Comparison of ENCODE assay signal across 18 cellular contexts in the genomic region with DNA sequence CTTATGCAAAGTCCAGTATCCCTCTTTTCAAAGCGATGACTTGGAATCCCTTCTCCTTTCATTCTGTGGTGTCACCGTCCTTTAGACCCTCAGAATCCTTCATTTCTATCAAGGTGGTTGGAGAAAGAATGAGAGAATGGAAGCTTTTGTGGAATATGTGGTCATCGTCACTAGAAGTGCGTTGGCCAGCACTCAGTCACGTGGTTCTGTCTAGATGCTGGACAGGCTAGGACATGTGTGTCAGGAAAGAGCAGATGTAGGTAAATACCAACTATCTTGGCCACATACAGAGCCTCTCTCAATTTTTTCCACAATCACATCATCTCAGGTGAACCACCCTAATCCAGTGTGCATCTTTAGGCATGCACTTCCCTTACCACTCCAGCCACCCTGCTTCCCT.
DNase-seq lines count a peak whose midpoint lies in the region; ATAC-seq, FAIRE-seq and TF ChIP-seq lines count a peak whose summit lies in the region.
"Had no signal": no experiment of that assay in that cellular context is flagged by ENCODE, and none has a peak within 500 bp of the region (broad histone marks: within the 10 kb centered on the region; RNA-seq: fewer than 3 reads in every experiment).

No MANE protein-coding gene starts in this region.

- DNase-seq in HepG2 (ENCODE audit: low spot score) (no peak), right lobe of liver (no peak), IMR-90 (no peak), cerebellar cortex (ENCODE audit: low spot score) (peak; percentile 53), transverse colon (no peak), KBM-7 (no peak)
- DNase-seq in activated CD4-positive, alpha-beta memory T cell treated with anti-CD3 and anti-CD28 coated beads, Interleukin-2, amount 10 ng/mL, durations not matched to agents 7 days and 5 days = no peak
- DNase-seq: Calu3; CD8-positive, alpha-beta T cell; DMS53; NCI-H1092; NCI-H1436; NCI-H187 treated with DMSO at 0.1 percent for 48 hours; NCI-H2107; NCI-H446 treated with DMSO at 0.1 percent for 48 hours; NCI-H526 treated with DMSO at 0.1 percent for 48 hours; PC-3; RPMI8226 had no signal

- 0 out of 2 replicates have a peak overlapping the region, but pooled peaks have one; percentile 35 for H2BK20ac ChIP-seq in IMR-90 (ENCODE audit: low read depth, low read length)

- peak overlapping the region; percentile 48; the same call in 1 of the 2 replicates for H3K14ac ChIP-seq in IMR-90 (replicated peaks; ENCODE audit: low read depth, low read length)

- H2BK120ac ChIP-seq in IMR-90 (ENCODE audit: low read depth, low read length) = peak overlapping the region; percentile 42; the same call in 1 of the 2 replicates

- FAIRE-seq in HepG2 (lab: Jason Lieb, UNC) = no peak

- H3K4me3 ChIP-seq in HepG2 (replicated peaks in 1 of 3; ENCODE audit: insufficient read depth in 1 of 3, low read depth in 2 of 3, low read length in 3 of 3) (no peak overlapping the region), right lobe of liver (no peak overlapping the region), IMR-90 (ENCODE audit: insufficient read depth, low read depth, low read length) (no peak overlapping the region), transverse colon (no peak overlapping the region)

- H3K79me2 ChIP-seq in HepG2 (ENCODE audit: insufficient read depth, low read length) = no peaks in the 10 kb centered on the region

- H2AK9ac ChIP-seq in IMR-90 (replicated peaks; ENCODE audit: low read depth, low read length, poor library complexity) = no peak overlapping the region

- no peak overlapping the region for H3K27ac ChIP-seq in HepG2 (ENCODE audit: extremely low read length, insufficient read depth, low read length)
- no peak overlapping the region for H3K27ac ChIP-seq in right lobe of liver
- H3K27ac ChIP-seq in IMR-90 (ENCODE audit: insufficient read depth, low read length) = no peak overlapping the region
- no peak overlapping the region for H3K27ac ChIP-seq in transverse colon

- in situ Hi-C loops in HepG2 (cut with HindIII; ENCODE audit: extremely low pct_ligation_motif_present, low pct_unique_long_range_greater_than_20kb) = no loop called here
- in situ Hi-C loops in IMR-90 (cut with MboI; ENCODE audit: low sequenced_read_pairs) = no loop called here
- in situ Hi-C loops in transverse colon (cut with MboI; ENCODE audit: low pct_ligation_motif_present in 1 of 4, low pct_unique_long_range_greater_than_20kb in 1 of 4, low sequenced_read_pairs in 3 of 4) = loop anchor here in 1 of 4 donors (25.0 kb wide), 1 partner anchor 240 kb away; no protein-coding TSS in a partner anchor
- in situ Hi-C loops in KBM-7 (cut with MboI; ENCODE audit: low pct_unique_long_range_greater_than_20kb, low sequenced_read_pairs) = no loop called here

- CTCF ChIA-PET in HepG2 (lab: Yijun Ruan, JAX; ENCODE audit: low intra/inter-chr PET ratio, low total read pairs) = no interaction called here
- CTCF ChIA-PET in IMR-90 (lab: Yijun Ruan, JAX) = no interaction called here
- CTCF ChIA-PET in activated CD4-positive, alpha-beta memory T cell treated with anti-CD3 and anti-CD28 coated beads, Interleukin-2, amount 10 ng/mL, durations not matched to agents 7 days and 5 days (lab: Charles Lee) = no interaction called here

- no peaks in the 10 kb centered on the region for H3K4me1 Mint-ChIP-seq in activated CD4-positive, alpha-beta memory T cell treated with anti-CD3 and anti-CD28 coated beads, Interleukin-2, amount 10 ng/mL, durations not matched to agents 7 days and 5 days

- 0 out of 2 replicates have a peak, but pooled peaks cover 3% of the 10 kb centered on the region for H3K9me1 ChIP-seq in IMR-90 (ENCODE audit: insufficient read depth, low read length)

- no peak for TF ChIP-seq EP300 in HepG2 (IDR thresholded peaks at IDR 0.05; ENCODE audit: low read depth in 2 of 2, low read length in 2 of 2)
- no peak for TF ChIP-seq EP300 in HepG2 (CRISPR knock-in tag; IDR thresholded peaks at IDR 0.05; ENCODE audit: borderline replicate concordance)
- no peak for TF ChIP-seq EP300 in transverse colon (IDR thresholded peaks at IDR 0.05; ENCODE audit: low read depth)

- H3K4me2 ChIP-seq in HepG2 (ENCODE audit: low read depth, low read length) = no peak overlapping the region
- H3K4me2 ChIP-seq in IMR-90 (ENCODE audit: low read depth, low read length) = no peak overlapping the region

- H3K18ac ChIP-seq in IMR-90 (ENCODE audit: low read depth, low read length) = no peak overlapping the region

- H3K4ac ChIP-seq in IMR-90 (ENCODE audit: low read depth, low read length) = 0 out of 2 replicates have a peak overlapping the region, but pooled peaks have one; percentile 37

- ATAC-seq in HepG2 = no peak
- no peak for ATAC-seq in right lobe of liver
- no peak for ATAC-seq in IMR-90 (ENCODE audit: low read depth)
- ATAC-seq: CD8-positive, alpha-beta T cell; PC-3 had no signal

- WGBS in HepG2 (ENCODE audit: low lambda C conversion rate) = 73% methylated on average over 5 of the region's 5 CpGs
- 98% methylated on average over 5 of the region's 5 CpGs for WGBS in right lobe of liver (ENCODE audit: insufficient coverage, low coverage, low lambda C conversion rate, missing lambda C conversion rate)
- WGBS in IMR-90 (ENCODE audit: extremely low coverage in 2 of 2, insufficient read length in 1 of 2), 2 experiments = no CpG with 5 or more reads among the region's 5 CpGs
- 94 to 100% methylated on average over 5 of the region's 5 CpGs for WGBS in transverse colon (ENCODE audit: low coverage in 1 of 2), 2 donors

- no peaks in the 10 kb centered on the region for H3K4me1 ChIP-seq in HepG2 (ENCODE audit: insufficient read depth, low read length)
- no peaks in the 10 kb centered on the region for H3K4me1 ChIP-seq in right lobe of liver
- H3K4me1 ChIP-seq in IMR-90 (ENCODE audit: control insufficient read depth, insufficient read depth, low read length) = peaks cover 12% of the 10 kb centered on the region
- peaks cover 0 to 4% (median under 1%) of the 10 kb centered on the region in 4 donors for H3K4me1 ChIP-seq in transverse colon

- H3K36me3 ChIP-seq in HepG2 (replicated peaks in 1 of 2; ENCODE audit: control insufficient read depth in 1 of 2, insufficient read depth in 2 of 2, low read length in 2 of 2) = no peaks in the 10 kb centered on the region
- H3K36me3 ChIP-seq in right lobe of liver = no peaks in the 10 kb centered on the region
- no peaks in the 10 kb centered on the region for H3K36me3 ChIP-seq in IMR-90 (ENCODE audit: control insufficient read depth, insufficient read depth, low read length)
- no peaks in the 10 kb centered on the region for H3K36me3 ChIP-seq in transverse colon

- no peaks in the 10 kb centered on the region for H3K36me3 Mint-ChIP-seq in activated CD4-positive, alpha-beta memory T cell treated with anti-CD3 and anti-CD28 coated beads, Interleukin-2, amount 10 ng/mL, durations not matched to agents 7 days and 5 days (ENCODE audit: low read depth)
- H3K36me3 Mint-ChIP-seq: CD8-positive, alpha-beta T cell had no signal

- H4K20me1 ChIP-seq in HepG2 (ENCODE audit: insufficient read depth, low read length) (no peaks in the 10 kb centered on the region), IMR-90 (ENCODE audit: insufficient read depth, low read length) (no peaks in the 10 kb centered on the region)

- no peak for TF ChIP-seq POLR2A in HepG2 (IDR thresholded peaks at IDR 0.05; ENCODE audit: insufficient read depth in 1 of 2, low read depth in 2 of 2, low read length in 2 of 2)
- no peak for TF ChIP-seq POLR2A in right lobe of liver (IDR thresholded peaks at IDR 0.05)
- TF ChIP-seq POLR2A in IMR-90 (IDR thresholded peaks at IDR 0.05; ENCODE audit: low read depth, low read length) = no peak
- TF ChIP-seq POLR2A in transverse colon (IDR thresholded peaks at IDR 0.05) = no peak

- H3K9me3 ChIP-seq in HepG2 (ENCODE audit: low read length) = no peaks in the 10 kb centered on the region
- H3K9me3 ChIP-seq in right lobe of liver = no peaks in the 10 kb centered on the region
- H3K9me3 ChIP-seq in IMR-90 (ENCODE audit: control insufficient read depth, insufficient read depth, low read length) = no peaks in the 10 kb centered on the region
- no peaks in the 10 kb centered on the region for H3K9me3 ChIP-seq in transverse colon

- H2AFZ ChIP-seq in HepG2 (ENCODE audit: low read length) (no peak overlapping the region), IMR-90 (replicated peaks; ENCODE audit: low read length, poor library complexity) (no peak overlapping the region)

- no peak overlapping the region for H2BK5ac ChIP-seq in IMR-90 (ENCODE audit: low read depth, low read length, poor library complexity, severe bottlenecking)

- no peak for TF ChIP-seq RAD21 in HepG2 (CRISPR knock-in tag; IDR thresholded peaks at IDR 0.05)
- no peak for TF ChIP-seq RAD21 in IMR-90 (IDR thresholded peaks at IDR 0.05; ENCODE audit: low read length)

- peaks cover 4% of the 10 kb centered on the region for H3K27me3 Mint-ChIP-seq in activated CD4-positive, alpha-beta memory T cell treated with anti-CD3 and anti-CD28 coated beads, Interleukin-2, amount 10 ng/mL, durations not matched to agents 7 days and 5 days

- H3K9ac ChIP-seq in HepG2 (ENCODE audit: insufficient read depth, low read depth, low read length) (no peak overlapping the region), IMR-90 (ENCODE audit: low read depth, low read length) (no peak overlapping the region)

- POLR2A ChIA-PET in HepG2 (lab: Yijun Ruan, JAX) (no interaction called here), IMR-90 (lab: Charles Lee; ENCODE audit: unreplicated experiment) (interaction anchor here (0.6 kb wide), 1 partner anchor 135 kb away, joined by 3 read pairs; no protein-coding TSS in a partner anchor)
- POLR2A ChIA-PET in activated CD4-positive, alpha-beta memory T cell treated with anti-CD3 and anti-CD28 coated beads, Interleukin-2, amount 10 ng/mL, durations not matched to agents 7 days and 5 days (lab: Charles Lee) = no interaction called here

- no peak overlapping the region for H3K4me3 Mint-ChIP-seq in activated CD4-positive, alpha-beta memory T cell treated with anti-CD3 and anti-CD28 coated beads, Interleukin-2, amount 10 ng/mL, durations not matched to agents 7 days and 5 days
- H3K4me3 Mint-ChIP-seq: CD8-positive, alpha-beta T cell had no signal

- no peak overlapping the region for H3K23ac ChIP-seq in IMR-90 (ENCODE audit: low read depth, low read length)

- BruUV-seq in HepG2 (replicated peaks; lab: Mats Ljungman, UMichigan) (no TSS peak), IMR-90 (replicated peaks; lab: Mats Ljungman, UMichigan) (no TSS peak)

- no peak for TF ChIP-seq CTCF in HepG2 (CRISPR knock-in tag; IDR thresholded peaks at IDR 0.05)
- TF ChIP-seq CTCF in right lobe of liver (IDR thresholded peaks at IDR 0.05) = no peak
- no peak for TF ChIP-seq CTCF in IMR-90 (conservative IDR thresholded peaks at IDR 0.05; ENCODE audit: low read depth, low read length)
- TF ChIP-seq CTCF in transverse colon (IDR thresholded peaks at IDR 0.05) = no peak

- H3K27ac Mint-ChIP-seq in activated CD4-positive, alpha-beta memory T cell treated with anti-CD3 and anti-CD28 coated beads, Interleukin-2, amount 10 ng/mL, durations not matched to agents 7 days and 5 days = no peak overlapping the region
- H3K27ac Mint-ChIP-seq: CD8-positive, alpha-beta T cell had no signal

- H3K9me3 Mint-ChIP-seq in activated CD4-positive, alpha-beta memory T cell treated with anti-CD3 and anti-CD28 coated beads, Interleukin-2, amount 10 ng/mL, durations not matched to agents 7 days and 5 days = no peaks in the 10 kb centered on the region
- H3K9me3 Mint-ChIP-seq: CD8-positive, alpha-beta T cell had no signal

- H4K5ac ChIP-seq in IMR-90 (ENCODE audit: low read depth, low read length) = no peak overlapping the region

- H4K8ac ChIP-seq in IMR-90 (ENCODE audit: low read depth in 2 of 2, low read length in 2 of 2) = no peak overlapping the region

- H4K91ac ChIP-seq in IMR-90 (ENCODE audit: insufficient read depth, low read depth, low read length) = no peak overlapping the region; the same call in 1 of the 2 replicates

- dilution Hi-C loops in IMR-90 (cut with HindIII; ENCODE audit: low sequenced_read_pairs, unreplicated experiment) = no loop called here

- H3K56ac ChIP-seq in IMR-90 (ENCODE audit: extremely low read depth, insufficient read depth, low read length) = no peak overlapping the region

- no peaks in the 10 kb centered on the region for H3K79me1 ChIP-seq in IMR-90 (ENCODE audit: low read depth in 1 of 2, low read length in 2 of 2)

- H3K27me3 ChIP-seq in HepG2 (ENCODE audit: control insufficient read depth in 1 of 2, insufficient read depth in 2 of 2, low read length in 2 of 2) (no peaks in the 10 kb centered on the region), right lobe of liver (no peaks in the 10 kb centered on the region), IMR-90 (ENCODE audit: control insufficient read depth, insufficient read depth, low read length) (no peaks in the 10 kb centered on the region), transverse colon (no peaks in the 10 kb centered on the region)

- intact Hi-C loops in HepG2 (cut with micrococcal nuclease; ENCODE audit: unreplicated experiment) (no loop called here), right lobe of liver (cut with DNase I) (no loop called here), IMR-90 (cut with micrococcal nuclease) (loop anchor here (5.0 kb wide), 2 partner anchors 50 to 205 kb away; a partner anchor contains a TSS), transverse colon (cut with DNase I; ENCODE audit: low total_unique reads) (loop anchor here (5.0 kb wide), 1 partner anchor 55 kb away; no protein-coding TSS in a partner anchor)

- 0 out of 3 replicates have a peak overlapping the region, but pooled peaks have one; percentile 26 for H2BK15ac ChIP-seq in IMR-90 (ENCODE audit: low read depth, low read length)

- peak overlapping the region; percentile 91 for H2AK5ac ChIP-seq in IMR-90 (ENCODE audit: low read depth, low read length)

Comparison
In these comparisons a context has a peak if more than half of its experiments do, and no peak if none do; other contexts are left out.
1. intact Hi-C loops: an anchor here in IMR-90 (5.0 kb wide) and transverse colon (5.0 kb wide); none called in HepG2 and right lobe of liver.